Comparison of ENCODE assay signal across 8 cellular contexts in the genomic region with DNA sequence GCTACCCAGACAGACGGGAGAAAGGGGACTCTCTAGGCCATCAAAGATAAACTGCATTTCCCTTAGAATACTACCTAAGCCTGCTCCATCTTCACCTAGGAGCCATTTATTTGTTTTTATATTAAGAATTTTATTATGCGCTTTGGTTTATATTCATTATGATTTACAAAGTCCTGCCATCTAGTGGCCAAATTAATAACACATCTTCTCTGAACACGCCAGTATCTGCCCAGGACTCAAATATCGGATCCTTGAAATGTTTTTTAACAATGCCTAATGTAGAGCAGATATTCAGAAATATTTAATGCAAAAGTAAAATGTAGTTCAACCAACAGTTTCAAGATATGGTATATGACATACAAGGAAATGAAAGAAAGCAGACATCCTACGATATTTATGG. TPM values are rescaled to one million over a fixed set of nuclear protein-coding genes. Genes with fewer than 3 reads are reported as not detected.
DNase-seq lines count a peak whose midpoint lies in the region; ATAC-seq and TF ChIP-seq lines count a peak whose summit lies in the region.

No MANE protein-coding gene starts in this region.

- H3K27me3 Mint-ChIP-seq in CD14-positive monocyte (ENCODE audit: low read depth in 3 of 3), result peaks cover 8 to 43% (median 14%) of the 10 kb centered on the region in 3 donors
- peaks cover 3% of the 10 kb centered on the region for H3K27me3 Mint-ChIP-seq in glutamatergic neuron (ENCODE audit: unreplicated experiment)
- H3K27me3 Mint-ChIP-seq in activated T-cell treated with anti-CD3 and anti-CD28 coated beads, Interleukin-2, amount 50 U/mL, for 72 hours (ENCODE audit: low read depth), result peaks cover 42% of the 10 kb centered on the region

- H3K4me1 ChIP-seq in HEK293 (ENCODE audit: control insufficient read depth, insufficient read depth, low read length), result no peaks in the 10 kb centered on the region

- intact Hi-C loops in CD14-positive monocyte (cut with micrococcal nuclease), result no loop called here

- H3K4me1 Mint-ChIP-seq in CD14-positive monocyte (peaks cover 6% of the 10 kb centered on the region), glutamatergic neuron (ENCODE audit: low read depth, unreplicated experiment) (no peaks in the 10 kb centered on the region)
- H3K4me1 Mint-ChIP-seq in activated T-cell treated with anti-CD3 and anti-CD28 coated beads, Interleukin-2, amount 50 U/mL, for 72 hours (ENCODE audit: low read depth), result peaks cover 5% of the 10 kb centered on the region

- H3K4me3 Mint-ChIP-seq in CD14-positive monocyte (peak overlapping the region in 1 of 2 donors; percentile 59), glutamatergic neuron (ENCODE audit: unreplicated experiment) (no peak overlapping the region)
- peak overlapping the region in 1 of 2 donors; percentile 26 for H3K4me3 Mint-ChIP-seq in activated T-cell treated with anti-CD3 and anti-CD28 coated beads, Interleukin-2, amount 50 U/mL, for 72 hours

- H3K27ac Mint-ChIP-seq in CD14-positive monocyte, result no peak overlapping the region
- H3K27ac Mint-ChIP-seq in glutamatergic neuron (ENCODE audit: unreplicated experiment), result no peak overlapping the region
- H3K27ac Mint-ChIP-seq in activated T-cell treated with anti-CD3 and anti-CD28 coated beads, Interleukin-2, amount 50 U/mL, for 72 hours, result no peak overlapping the region

- CTCF ChIA-PET in HEK293 (lab: Yijun Ruan, JAX), result interaction anchor here (0.5 to 5.1 kb wide), 33 partner anchors 10 to 1222 kb away, joined by 3 to 83 read pairs (median 5); partner anchors contain the start of gene PRPS2

- TF ChIP-seq CTCF in CD14-positive monocyte (IDR thresholded peaks at IDR 0.05) (peak; percentile 48), HEK293 (tag by site-specific recombination; IDR thresholded peaks at IDR 0.05) (no peak), glutamatergic neuron (IDR thresholded peaks at IDR 0.05; ENCODE audit: partially characterized antibody, unreplicated experiment) (peak; percentile 56)

- no peaks in the 10 kb centered on the region for H3K9me3 ChIP-seq in HEK293 (ENCODE audit: control insufficient read depth, insufficient read depth, low read depth, low read length)

- H3K36me3 ChIP-seq in HEK293 (ENCODE audit: control insufficient read depth in 2 of 2, insufficient read depth in 1 of 2, low read length in 2 of 2), result no peaks in the 10 kb centered on the region

- H3K4me3 ChIP-seq in HEK293 (ENCODE audit: low read depth, low read length), result no peak overlapping the region

- in situ Hi-C loops in SK-MEL-5 (cut with HindIII; ENCODE audit: low pct_unique_long_range_greater_than_20kb, low sequenced_read_pairs), result no loop called here

- ATAC-seq in HG03571 (IDR thresholded peaks at IDR 0.05; ENCODE audit: unreplicated experiment) (no peak), GM19467 (IDR thresholded peaks at IDR 0.05; ENCODE audit: unreplicated experiment) (no peak)
- ATAC-seq in activated T-cell treated with anti-CD3 and anti-CD28 coated beads, Interleukin-2, amount 50 U/mL, for 72 hours (replicated peaks in 1 of 2), result no peak

- H3K36me3 Mint-ChIP-seq in CD14-positive monocyte (no peaks in the 10 kb centered on the region), glutamatergic neuron (ENCODE audit: unreplicated experiment) (no peaks in the 10 kb centered on the region)
- H3K36me3 Mint-ChIP-seq in activated T-cell treated with anti-CD3 and anti-CD28 coated beads, Interleukin-2, amount 50 U/mL, for 72 hours (ENCODE audit: insufficient read depth in 2 of 2), result no peaks in the 10 kb centered on the region

- peaks cover 0 to 3% (median 0%) of the 10 kb centered on the region in 7 donors for H3K9me3 Mint-ChIP-seq in CD14-positive monocyte
- H3K9me3 Mint-ChIP-seq in glutamatergic neuron (ENCODE audit: unreplicated experiment), result no peaks in the 10 kb centered on the region
- H3K9me3 Mint-ChIP-seq in activated T-cell treated with anti-CD3 and anti-CD28 coated beads, Interleukin-2, amount 50 U/mL, for 72 hours, result peaks cover 0 to 1% of the 10 kb centered on the region in 2 donors

- H3K27ac ChIP-seq in HEK293 (ENCODE audit: extremely low read depth, low read depth, low read length), result no peak overlapping the region

- POLR2A ChIA-PET in HEK293 (lab: Yijun Ruan, JAX), result interaction anchor here (2.7 kb wide), 1 partner anchor 21 kb away, joined by 15 read pairs; the partner anchor contains the start of gene PRPS2

- DNase-seq in CD14-positive monocyte (ENCODE audit: low spot score) (no peak), SK-MEL-5 (ENCODE audit: low read depth, low spot score) (peak; percentile 38), glutamatergic neuron (no peak)
- no peak for DNase-seq in activated T-cell treated with anti-CD3 and anti-CD28 coated beads, Interleukin-2, amount 50 U/mL, for 72 hours
- DNase-seq in stimulated activated CD4-positive, alpha-beta T cell treated with anti-CD3 and anti-CD28 coated beads, Interleukin-4, amount 100 ng/mL, for 1 hour, result no peak

TF ChIP-seq in HEK293, 187 proteins besides CTCF, POLR2A, EP300 and RAD21:
- TF ChIP-seq ZNF654 (tag by site-specific recombination; IDR thresholded peaks at IDR 0.05; ENCODE audit: low read depth) (peak; percentile 20), ZNF473 (tag by site-specific recombination; IDR thresholded peaks at IDR 0.05) (no peak)

RNA-seq across cellular contexts. Expression of gene PRPS2, which starts 20.8 kb away (rescaled TPM):
- polyA plus RNA-seq in CD14-positive monocyte, result 10 to 100 TPM; 17.3 to 19.6 TPM
- total RNA-seq in SK-MEL-5 (2014; rRNA removed; shearing (Covaris generic)), result 33.6 and 34.4 TPM in 2 replicates
- polyA plus RNA-seq in SK-MEL-5 (2015; cell fraction: cytosol; rRNA removed), result 31.2 and 49.2 TPM in 2 replicates
- polyA plus RNA-seq in SK-MEL-5 (2015; cell fraction: nucleus; rRNA removed), result 11.7 and 17.0 TPM in 2 replicates
- total RNA-seq in glutamatergic neuron (ENCODE audit: unreplicated experiment), result 1.8 TPM
- total RNA-seq in activated T-cell treated with anti-CD3 and anti-CD28 coated beads, Interleukin-2, amount 50 U/mL, for 72 hours, result 10 to 100 TPM; 71.4 to 74.1 TPM

Comparison
In these comparisons a context has a peak if more than half of its experiments do, and no peak if none do; other contexts are left out.
1. RNA of gene PRPS2, which starts 20.8 kb away (total RNA-seq): 71.4 to 74.1 TPM in activated T-cell treated with anti-CD3 and anti-CD28 coated beads, Interleukin-2, amount 50 U/mL, for 72 hours and 33.6 to 34.4 TPM in SK-MEL-5; 1.8 TPM in glutamatergic neuron (single experiment); every median in the first group is over 10 times any median in the second.